Comparison of ENCODE assay signal across 8 cellular contexts in genomic region chr18:24659837-24660720, GRCh38.
A peak's percentile ranks its signal among the peaks of the same experiment; 100 is the strongest.
DNase-seq lines count a peak whose midpoint lies in the region; ATAC-seq lines count a peak whose summit lies in the region.

No MANE protein-coding gene starts in this region.

- no peaks in the 10 kb centered on the region for H3K36me3 ChIP-seq in endocrine pancreas (ENCODE audit: control insufficient read depth, insufficient read depth, low read length)
- H3K36me3 ChIP-seq in skeletal muscle tissue (ENCODE audit: control insufficient read depth in 3 of 3, insufficient read depth in 3 of 3, low read length in 3 of 3): no peaks in the 10 kb centered on the region

- H3K27ac ChIP-seq in skeletal muscle tissue (ENCODE audit: low read depth, low read length): peak overlapping the region; percentile 52

- H3K27me3 ChIP-seq in endocrine pancreas (ENCODE audit: control insufficient read depth, insufficient read depth, low read length): no peaks in the 10 kb centered on the region
- H3K27me3 ChIP-seq in skeletal muscle tissue (ENCODE audit: control insufficient read depth in 3 of 3, insufficient read depth in 3 of 3, low read length in 3 of 3): peaks cover 0 to 14% (median 2%) of the 10 kb centered on the region in 3 donors

- H3K9me3 ChIP-seq in endocrine pancreas (ENCODE audit: control insufficient read depth, low read length) (no peaks in the 10 kb centered on the region), skeletal muscle tissue (ENCODE audit: control insufficient read depth in 3 of 3, low read length in 3 of 3) (no peaks in the 10 kb centered on the region)

- DNase-seq in SHP77 treated with DMSO at 0.1 percent for 48 hours (lab: John Stamatoyannopoulos, UW) (peak; percentile 33), epidermal melanocyte (ENCODE audit: insufficient read length, low spot score) (no peak), NCI-H524 treated with DMSO at 0.1 percent for 48 hours (lab: John Stamatoyannopoulos, UW) (no peak), GOT3 (lab: John Stamatoyannopoulos, UW) (no peak)

- H3K4me1 ChIP-seq in endocrine pancreas (ENCODE audit: control insufficient read depth, insufficient read depth, low read length) (no peaks in the 10 kb centered on the region), skeletal muscle tissue (ENCODE audit: control insufficient read depth in 3 of 3, insufficient read depth in 3 of 3, low read length in 3 of 3) (peaks cover 0 to 7% (median 6%) of the 10 kb centered on the region in 3 donors)

- peak overlapping the region; percentile 24 for H3K4me3 ChIP-seq in endocrine pancreas (ENCODE audit: control insufficient read depth, insufficient read depth, low read length)
- peak overlapping the region; percentile 62 to 69 (median 67) for H3K4me3 ChIP-seq in skeletal muscle tissue (ENCODE audit: low read length in 3 of 3)

- peak; percentile 78 for ATAC-seq in GM18498 (IDR thresholded peaks at IDR 0.05; ENCODE audit: unreplicated experiment)
- peak; percentile 76 for ATAC-seq in HG02759 (IDR thresholded peaks at IDR 0.05; ENCODE audit: unreplicated experiment)

- H3K9ac ChIP-seq in endocrine pancreas (ENCODE audit: control insufficient read depth, insufficient read depth, low read length) (no peak overlapping the region), skeletal muscle tissue (ENCODE audit: low read depth in 1 of 3, low read length in 3 of 3) (peak overlapping the region; percentile 46 to 68 (median 54))
